Comparison of ENCODE assay signal across 8 cellular contexts in the genomic region with DNA sequence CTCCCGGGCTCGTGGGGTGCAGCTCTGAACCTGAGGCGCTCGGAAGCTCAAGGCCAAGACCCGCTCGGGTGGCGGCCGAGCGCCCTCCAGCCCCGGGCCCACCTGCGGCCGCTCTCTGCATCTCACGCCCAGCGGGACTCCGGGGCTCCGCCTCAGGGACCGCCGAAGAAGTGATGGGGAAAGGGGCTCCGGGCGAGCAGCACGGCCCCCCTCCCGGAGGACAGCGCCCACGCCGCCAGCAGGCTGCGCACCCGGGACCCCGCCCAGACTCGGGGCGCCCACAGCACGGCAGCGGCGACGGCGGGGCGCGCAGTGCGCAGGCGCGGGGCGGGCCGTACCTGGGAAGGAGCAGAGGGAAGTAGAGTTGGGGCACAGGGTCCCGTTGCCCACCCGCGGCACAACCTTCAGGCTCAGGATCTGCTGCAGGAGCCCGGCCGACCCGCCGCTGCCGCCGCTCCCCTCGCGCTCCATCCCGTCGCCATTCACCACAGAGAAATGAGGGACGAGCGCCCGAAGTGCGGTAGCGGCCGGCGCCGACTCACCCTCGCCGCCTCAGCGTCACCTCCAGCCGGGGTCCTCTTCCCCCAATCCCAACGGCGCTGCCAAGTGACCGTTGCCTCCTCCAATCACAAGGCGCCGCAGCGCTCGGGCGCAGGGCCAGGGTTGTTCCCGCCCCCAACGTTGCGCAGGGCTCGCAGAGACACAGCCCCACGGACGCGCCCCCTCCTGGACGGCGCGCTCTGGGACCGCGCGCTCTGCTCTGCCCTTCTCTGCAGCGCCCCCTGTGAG. TPM values are rescaled to one million over a fixed set of nuclear protein-coding genes. Genes with fewer than 3 reads are reported as not detected.
DNase-seq lines count a peak whose midpoint lies in the region; ATAC-seq and TF ChIP-seq lines count a peak whose summit lies in the region.

A gene with protein sequence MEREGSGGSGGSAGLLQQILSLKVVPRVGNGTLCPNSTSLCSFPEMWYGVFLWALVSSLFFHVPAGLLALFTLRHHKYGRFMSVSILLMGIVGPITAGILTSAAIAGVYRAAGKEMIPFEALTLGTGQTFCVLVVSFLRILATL (minus strand): TSS at position 560 of the 789 bp plus-strand sequence. CDS start 89 bp downstream, at position 471.

- peaks cover 13% of the 10 kb centered on the region; the same call in 1 of the 2 replicates for H4K20me1 ChIP-seq in PC-3 (ENCODE audit: low read length)

- ATAC-seq in GM21619 (IDR thresholded peaks at IDR 0.05; ENCODE audit: unreplicated experiment) (peak; percentile 92), PC-3 (peak; percentile 92)

- TF ChIP-seq CTCF in PC-3 (conservative IDR thresholded peaks at IDR 0.05; ENCODE audit: low read depth, low read length) = peak; percentile 98

- POLR2A ChIA-PET in PC-3 (lab: Charles Lee; ENCODE audit: unreplicated experiment) = interaction anchor here (1.0 kb wide), 1 partner anchor 53 kb away, joined by 6 read pairs; no protein-coding TSS in a partner anchor

- peaks cover 17% of the 10 kb centered on the region; the same call in 1 of the 2 replicates for H3K4me1 ChIP-seq in PC-3 (ENCODE audit: insufficient read depth, low read length)

- H3K9me2 ChIP-seq in PC-3 (replicated peaks; ENCODE audit: low read length) = no peaks in the 10 kb centered on the region

- peak within 1 kb of the TSS; percentile 72 for H3K4me3 ChIP-seq in Jurkat, Clone E6-1 (ENCODE audit: low read length)
- H3K4me3 ChIP-seq in PC-3 (ENCODE audit: low read length) = peak within 1 kb of the TSS; percentile 89

- peaks cover 49% of the 10 kb centered on the region for H3K79me2 ChIP-seq in PC-3 (ENCODE audit: low read length)

- intact Hi-C loops in PC-3 (cut with micrococcal nuclease) = loop anchor here (1.0 to 5.0 kb wide), 2 partner anchors 158 to 265 kb away; partner anchors contain the start of gene ADAT1

- H2AFZ ChIP-seq in PC-3 (ENCODE audit: low read length) = peak within 1 kb of the TSS; percentile 83

- H3K9me3 ChIP-seq in PC-3 (ENCODE audit: low read length) = no peaks in the 10 kb centered on the region

- CTCF ChIA-PET in PC-3 (lab: Charles Lee) = interaction anchor here (1.2 to 1.4 kb wide), 2 partner anchors 53 to 265 kb away, joined by 5 to 6 read pairs; no protein-coding TSS in a partner anchor

- H3K27ac ChIP-seq in PC-3 (ENCODE audit: low read length) = peak within 1 kb of the TSS; percentile 64
- peak within 1 kb of the TSS; percentile 80 for H3K27ac ChIP-seq in epithelial cell of prostate

- no peaks in the 10 kb centered on the region for H3K27me3 ChIP-seq in PC-3 (ENCODE audit: low read length)

- DNase-seq in DMS79 (lab: John Stamatoyannopoulos, UW) = peak; percentile 83
- DNase-seq in Jurkat, Clone E6-1 (ENCODE audit: low read depth, low spot score) = peak; percentile 95
- peak; percentile 96 for DNase-seq in PC-3
- DNase-seq in activated T-cell treated with anti-CD3 and anti-CD28 coated beads for 48 hours (ENCODE audit: low read depth) = peak; percentile 99
- DNase-seq in epithelial cell of prostate (ENCODE audit: low read depth, low spot score) = peak; percentile 94
- DNase-seq in mucosa of gallbladder (ENCODE audit: low spot score) = peak; percentile 99
- DNase-seq in stimulated activated CD8-positive, alpha-beta memory T cell treated with anti-CD3 and anti-CD28 coated beads, Interleukin-4, amount 100 ng/mL, for 4 hours (ENCODE audit: low read depth in 2 of 2, low spot score in 1 of 2) = peak; percentile 95 to 97

- peak within 1 kb of the TSS; percentile 79 for H3K4me2 ChIP-seq in PC-3 (ENCODE audit: low read length)

- H3K36me3 ChIP-seq in PC-3 (ENCODE audit: low read depth, low read length) = no peaks in the 10 kb centered on the region; the same call in 1 of the 2 replicates

- BruUV-seq in PC-3 (replicated peaks; lab: Mats Ljungman, UMichigan) = no TSS peak

- peak within 1 kb of the TSS; percentile 89 for H3K9ac ChIP-seq in PC-3 (ENCODE audit: low read length)

- H3F3A ChIP-seq in PC-3 (ENCODE audit: low read length, unreplicated experiment) = no peaks in the 10 kb centered on the region

RNA-seq across cellular contexts. Expression of the gene that starts here (rescaled TPM):
- polyA plus RNA-seq in Jurkat, Clone E6-1 (2012; ENCODE audit: insufficient read depth, insufficient read length) = 11.3 TPM
- total RNA-seq in PC-3 (2014; rRNA removed) (10.1 and 18.6 TPM in 2 replicates), mucosa of gallbladder (32.1 TPM)

Comparison
In these comparisons a context has a peak if more than half of its experiments do, and no peak if none do; other contexts are left out.
1. Peak in every context shown above with its lines: DNase-seq, ATAC-seq, H3K4me3 ChIP-seq and H3K27ac ChIP-seq.